26 cellular contexts compared by ENCODE assay signal in genomic region chr5:94276751-94277150, GRCh38.
A peak's percentile ranks its signal among the peaks of the same experiment; 100 is the strongest.
DNase-seq lines count a peak whose midpoint lies in the region; ATAC-seq and TF ChIP-seq lines count a peak whose summit lies in the region.
"Had no signal": no experiment of that assay in that cellular context is flagged by ENCODE, and none has a peak within 500 bp of the region (broad histone marks: within the 10 kb centered on the region; RNA-seq: fewer than 3 reads in every experiment).

No MANE protein-coding gene starts in this region.

- peak; percentile 71 for DNase-seq in GM23248
- peak; percentile 45 to 49 for DNase-seq in NOMO-1 (lab: John Stamatoyannopoulos, UW; ENCODE audit: unreplicated experiment in 2 of 2)
- DNase-seq in epithelial cell of esophagus (ENCODE audit: low read depth) = peak; percentile 14
- DNase-seq in neural progenitor cell (ENCODE audit: low spot score) = no peak
- no peak for DNase-seq in stimulated activated naive B cell treated with anti-CD40 and anti-IgM and Interleukin-4, amounts not matched to agents 10 μg/mL and 1 μg/mL and 100 μg/mL, for 72 hours
- DNase-seq in NCI-H2107 (lab: John Stamatoyannopoulos, UW) = no peak
- DNase-seq: ACHN; activated CD4-positive, alpha-beta T cell treated with anti-CD3 and anti-CD28 coated beads for 1 hour; activated CD8-positive, alpha-beta T cell treated with anti-CD3 and anti-CD28 coated beads, Interleukin-2, amount 10 ng/mL, durations not matched to agents 7 days and 5 days; activated naive CD4-positive, alpha-beta T cell treated with anti-CD3 and anti-CD28 coated beads, Interleukin-2, amount 50 U/mL, for 16 hours; colonic mucosa; effector CD4-positive, alpha-beta T cell; foreskin melanocyte; heart left ventricle; NCI-H1105; NCI-H187; NCI-H2171; SK-N-SH; stimulated activated CD4-positive, alpha-beta T cell treated with anti-CD3 and anti-CD28 coated beads, Interleukin-2, amount 100 ng/mL, for 48 hours; tibial artery had no signal

- H3K9ac ChIP-seq in GM23248 (no peak overlapping the region), neural progenitor cell (no peak overlapping the region)
- H3K9ac ChIP-seq: BLaER1, SK-N-SH had no signal

- H3K27me3 ChIP-seq in GM23248 (replicated peaks; ENCODE audit: insufficient read depth) (no peaks in the 10 kb centered on the region), neural progenitor cell (no peaks in the 10 kb centered on the region)
- H3K27me3 ChIP-seq: BLaER1, colonic mucosa, heart left ventricle, right atrium auricular region, tibial artery had no signal

- no peak overlapping the region for H3K4me3 Mint-ChIP-seq in neural progenitor cell
- H3K4me3 Mint-ChIP-seq in stimulated activated naive B cell treated with anti-CD40 and anti-IgM and Interleukin-4, amounts not matched to agents 10 μg/mL and 1 μg/mL and 100 μg/mL, for 72 hours = no peak overlapping the region
- H3K4me3 Mint-ChIP-seq: activated CD8-positive, alpha-beta T cell treated with anti-CD3 and anti-CD28 coated beads, Interleukin-2, amount 10 ng/mL, durations not matched to agents 7 days and 5 days; T-helper 1 cell treated with Interleukin-12 subunit alpha and Interleukin-12 subunit beta and Interleukin-4 antibody, amounts not matched to agents 30 μg/mL and 1 μg/mL, for 36 hours had no signal

- H4K20me1 ChIP-seq in GM23248 (ENCODE audit: insufficient read depth) (no peaks in the 10 kb centered on the region), neural progenitor cell (ENCODE audit: low read depth) (no peaks in the 10 kb centered on the region)
- H4K20me1 ChIP-seq: BLaER1 had no signal

- no peak for ATAC-seq in stimulated activated naive B cell treated with anti-CD40 and anti-IgM and Interleukin-4, amounts not matched to agents 10 μg/mL and 1 μg/mL and 100 μg/mL, for 72 hours (replicated peaks)
- ATAC-seq in HG02759 (IDR thresholded peaks at IDR 0.05; ENCODE audit: unreplicated experiment) = no peak
- ATAC-seq in GM21423 (IDR thresholded peaks at IDR 0.05; ENCODE audit: unreplicated experiment) = no peak
- ATAC-seq: activated CD8-positive, alpha-beta T cell treated with anti-CD3 and anti-CD28 coated beads, Interleukin-2, amount 10 ng/mL, durations not matched to agents 7 days and 5 days; heart left ventricle had no signal

- H2AFZ ChIP-seq in GM23248 = no peak overlapping the region
- H2AFZ ChIP-seq in neural progenitor cell (replicated peaks) = peak overlapping the region; percentile 81

- TF ChIP-seq CTCF in epithelial cell of esophagus (IDR thresholded peaks at IDR 0.05; ENCODE audit: insufficient read depth, low read depth, low read length, missing control alignments) (no peak), neural progenitor cell (IDR thresholded peaks at IDR 0.05) (no peak)

- H3K27ac ChIP-seq in GM23248 (no peak overlapping the region), neural progenitor cell (no peak overlapping the region)
- H3K27ac ChIP-seq: BLaER1, cardiac muscle cell, colonic mucosa, heart left ventricle, right atrium auricular region, tibial artery had no signal

- H3K9me2 ChIP-seq in GM23248 (ENCODE audit: insufficient read depth) = no peaks in the 10 kb centered on the region
- H3K9me2 ChIP-seq: SK-N-SH had no signal

- H3K9me3 ChIP-seq in GM23248 (ENCODE audit: low read depth) (no peaks in the 10 kb centered on the region), neural progenitor cell (ENCODE audit: low read depth) (no peaks in the 10 kb centered on the region)
- H3K9me3 ChIP-seq: BLaER1, colonic mucosa, heart left ventricle, right atrium auricular region, SK-N-SH, tibial artery had no signal

- no peaks in the 10 kb centered on the region for H3K9me3 Mint-ChIP-seq in neural progenitor cell
- peaks cover 0 to 6% of the 10 kb centered on the region in 2 donors for H3K9me3 Mint-ChIP-seq in stimulated activated naive B cell treated with anti-CD40 and anti-IgM and Interleukin-4, amounts not matched to agents 10 μg/mL and 1 μg/mL and 100 μg/mL, for 72 hours
- H3K9me3 Mint-ChIP-seq: T-helper 1 cell treated with Interleukin-12 subunit alpha and Interleukin-12 subunit beta and Interleukin-4 antibody, amounts not matched to agents 30 μg/mL and 1 μg/mL, for 36 hours had no signal

- H3F3A ChIP-seq in GM23248 (ENCODE audit: insufficient read depth) (no peaks in the 10 kb centered on the region), neural progenitor cell (ENCODE audit: low read depth) (no peaks in the 10 kb centered on the region)

- H3K4me2 ChIP-seq in GM23248 (ENCODE audit: unreplicated experiment) (no peak overlapping the region), neural progenitor cell (no peak overlapping the region)
- H3K4me2 ChIP-seq: BLaER1, SK-N-SH had no signal

- H3K27ac Mint-ChIP-seq in neural progenitor cell = no peak overlapping the region
- no peak overlapping the region for H3K27ac Mint-ChIP-seq in stimulated activated naive B cell treated with anti-CD40 and anti-IgM and Interleukin-4, amounts not matched to agents 10 μg/mL and 1 μg/mL and 100 μg/mL, for 72 hours
- H3K27ac Mint-ChIP-seq: activated CD8-positive, alpha-beta T cell treated with anti-CD3 and anti-CD28 coated beads, Interleukin-2, amount 10 ng/mL, durations not matched to agents 7 days and 5 days; T-helper 1 cell treated with Interleukin-12 subunit alpha and Interleukin-12 subunit beta and Interleukin-4 antibody, amounts not matched to agents 30 μg/mL and 1 μg/mL, for 36 hours had no signal

- no peaks in the 10 kb centered on the region for H3K36me3 ChIP-seq in GM23248 (ENCODE audit: low read depth)
- no peaks in the 10 kb centered on the region for H3K36me3 ChIP-seq in neural progenitor cell
- H3K36me3 ChIP-seq: BLaER1, cardiac muscle cell, colonic mucosa, heart left ventricle, right atrium auricular region, tibial artery had no signal

- in situ Hi-C loops in GM23248 (cut with MboI) = no loop called here

- peaks cover 7% of the 10 kb centered on the region for H3K4me1 Mint-ChIP-seq in neural progenitor cell
- no peaks in the 10 kb centered on the region for H3K4me1 Mint-ChIP-seq in stimulated activated naive B cell treated with anti-CD40 and anti-IgM and Interleukin-4, amounts not matched to agents 10 μg/mL and 1 μg/mL and 100 μg/mL, for 72 hours

- H3K27me3 Mint-ChIP-seq in neural progenitor cell (ENCODE audit: insufficient read depth, low read depth) = no peaks in the 10 kb centered on the region
- H3K27me3 Mint-ChIP-seq in stimulated activated naive B cell treated with anti-CD40 and anti-IgM and Interleukin-4, amounts not matched to agents 10 μg/mL and 1 μg/mL and 100 μg/mL, for 72 hours = no peaks in the 10 kb centered on the region

- 27 to 29% methylated on average over 1 of the region's 1 CpG for WGBS in GM23248 (ENCODE audit: low coverage in 1 of 2, low lambda C conversion rate in 2 of 2, missing lambda C conversion rate in 2 of 2), 2 experiments

- no peaks in the 10 kb centered on the region for H3K79me2 ChIP-seq in GM23248 (ENCODE audit: insufficient read depth)
- H3K79me2 ChIP-seq in neural progenitor cell (ENCODE audit: low read depth) = no peaks in the 10 kb centered on the region

- H3K4me1 ChIP-seq in GM23248 (ENCODE audit: insufficient read depth) (no peaks in the 10 kb centered on the region), neural progenitor cell (peaks cover 5% of the 10 kb centered on the region)
- H3K4me1 ChIP-seq: BLaER1, colonic mucosa, heart left ventricle, right atrium auricular region, tibial artery had no signal

- H3K4me3 ChIP-seq in GM23248 (no peak overlapping the region), epithelial cell of esophagus (ENCODE audit: low read length) (no peak overlapping the region), neural progenitor cell (no peak overlapping the region)
- H3K4me3 ChIP-seq: BLaER1, cardiac muscle cell, colonic mucosa, heart left ventricle, right atrium auricular region, tibial artery had no signal

- H3K36me3 Mint-ChIP-seq in neural progenitor cell = no peaks in the 10 kb centered on the region
- peaks cover 0 to 1% of the 10 kb centered on the region in 2 donors for H3K36me3 Mint-ChIP-seq in stimulated activated naive B cell treated with anti-CD40 and anti-IgM and Interleukin-4, amounts not matched to agents 10 μg/mL and 1 μg/mL and 100 μg/mL, for 72 hours

Comparison
In these comparisons a context has a peak if more than half of its experiments do, and no peak if none do; other contexts are left out.
1. DNase-seq: peak in GM23248 (single experiment), NOMO-1 (2 of 2) and epithelial cell of esophagus (single experiment); none in neural progenitor cell (single experiment), stimulated activated naive B cell treated with anti-CD40 and anti-IgM and Interleukin-4, amounts not matched to agents 10 μg/mL and 1 μg/mL and 100 μg/mL, for 72 hours (single experiment) and NCI-H2107 (single experiment).